Comparison of ENCODE assay signal across 25 cellular contexts in the genomic region with DNA sequence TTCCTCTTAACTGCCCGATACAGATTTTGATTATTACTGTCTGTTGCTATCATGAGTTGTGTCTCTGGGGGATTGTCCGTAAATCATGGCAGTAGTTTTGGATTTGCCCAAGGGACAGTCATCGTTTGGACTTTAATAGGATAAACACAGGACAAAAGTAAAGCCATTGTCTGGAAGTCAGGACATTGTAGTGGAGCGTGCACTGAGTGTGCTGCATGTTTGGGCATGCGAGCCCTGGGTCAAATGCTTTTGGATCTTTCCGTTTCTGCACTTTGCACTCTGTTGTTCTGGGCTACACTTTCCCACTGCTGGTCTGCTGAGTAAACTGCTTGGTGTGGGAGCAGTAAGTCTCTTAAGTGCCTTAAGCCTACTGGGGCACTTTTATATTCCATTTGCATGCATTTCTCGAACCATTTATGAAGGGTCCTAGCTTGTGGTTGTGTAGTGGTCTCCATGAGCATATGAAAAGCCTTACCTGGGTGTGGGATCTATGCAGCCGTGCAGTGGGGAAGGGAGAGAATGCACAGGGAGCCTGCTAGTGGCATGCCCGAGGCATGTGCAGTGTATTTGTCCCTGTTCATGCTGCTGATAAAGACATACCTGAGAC.
A peak's percentile ranks its signal among the peaks of the same experiment; 100 is the strongest.
DNase-seq lines count a peak whose midpoint lies in the region; ATAC-seq lines count a peak whose summit lies in the region.
"Had no signal": no experiment of that assay in that cellular context is flagged by ENCODE, and none has a peak within 500 bp of the region (broad histone marks: within the 10 kb centered on the region; RNA-seq: fewer than 3 reads in every experiment).

No MANE protein-coding gene starts in this region.

- no peak for ATAC-seq in GM18517 (IDR thresholded peaks at IDR 0.05; ENCODE audit: unreplicated experiment)
- ATAC-seq: HCT116; Panc1; stimulated activated naive CD8-positive, alpha-beta T cell treated with anti-CD3 and anti-CD28 coated beads, Interleukin-15, amount 100 ng/mL, for 72 hours had no signal

- POLR2A ChIA-PET in activated CD4-positive, alpha-beta T cell treated with anti-CD3 and anti-CD28 coated beads, Interleukin-2, amount 10 ng/mL, durations not matched to agents 7 days and 5 days (lab: Charles Lee): no interaction called here

- H3K27me3 Mint-ChIP-seq in activated CD4-positive, alpha-beta T cell treated with anti-CD3 and anti-CD28 coated beads, Interleukin-2, amount 10 ng/mL, durations not matched to agents 7 days and 5 days: no peaks in the 10 kb centered on the region
- H3K27me3 Mint-ChIP-seq: dendritic cell treated with granulocyte-macrophage colony-stimulating factor and Interleukin-4, amounts not matched to agents 40 ng/mL and 50 ng/mL, for 4 days; progenitor cell of endocrine pancreas; stimulated activated naive CD8-positive, alpha-beta T cell treated with anti-CD3 and anti-CD28 coated beads, Interleukin-15, amount 100 ng/mL, for 72 hours had no signal

- no peaks in the 10 kb centered on the region for H3K4me1 Mint-ChIP-seq in activated CD4-positive, alpha-beta T cell treated with anti-CD3 and anti-CD28 coated beads, Interleukin-2, amount 10 ng/mL, durations not matched to agents 7 days and 5 days
- H3K4me1 Mint-ChIP-seq: nephron; stimulated activated naive CD8-positive, alpha-beta T cell treated with anti-CD3 and anti-CD28 coated beads, Interleukin-15, amount 100 ng/mL, for 72 hours had no signal

- H3K27ac Mint-ChIP-seq in activated CD4-positive, alpha-beta T cell treated with anti-CD3 and anti-CD28 coated beads, Interleukin-2, amount 10 ng/mL, durations not matched to agents 7 days and 5 days: no peak overlapping the region
- H3K27ac Mint-ChIP-seq: activated naive CD4-positive, alpha-beta T cell treated with anti-CD3 and anti-CD28 coated beads for 36 hours; dendritic cell treated with granulocyte-macrophage colony-stimulating factor and Interleukin-4, amounts not matched to agents 40 ng/mL and 50 ng/mL, for 4 days; nephron; progenitor cell of endocrine pancreas; stimulated activated naive CD8-positive, alpha-beta T cell treated with anti-CD3 and anti-CD28 coated beads, Interleukin-15, amount 100 ng/mL, for 72 hours had no signal

- H3K4me3 Mint-ChIP-seq in activated CD4-positive, alpha-beta T cell treated with anti-CD3 and anti-CD28 coated beads, Interleukin-2, amount 10 ng/mL, durations not matched to agents 7 days and 5 days: no peak overlapping the region
- H3K4me3 Mint-ChIP-seq: activated naive CD4-positive, alpha-beta T cell treated with anti-CD3 and anti-CD28 coated beads for 36 hours; dendritic cell treated with granulocyte-macrophage colony-stimulating factor and Interleukin-4, amounts not matched to agents 40 ng/mL and 50 ng/mL, for 4 days; nephron; stimulated activated naive CD8-positive, alpha-beta T cell treated with anti-CD3 and anti-CD28 coated beads, Interleukin-15, amount 100 ng/mL, for 72 hours had no signal

- CTCF ChIA-PET in activated CD4-positive, alpha-beta T cell treated with anti-CD3 and anti-CD28 coated beads, Interleukin-2, amount 10 ng/mL, durations not matched to agents 7 days and 5 days (lab: Charles Lee): no interaction called here

- H3K36me3 Mint-ChIP-seq in activated CD4-positive, alpha-beta T cell treated with anti-CD3 and anti-CD28 coated beads, Interleukin-2, amount 10 ng/mL, durations not matched to agents 7 days and 5 days (ENCODE audit: low read depth): no peaks in the 10 kb centered on the region

- DNase-seq in NCI-H82 (lab: John Stamatoyannopoulos, UW): peak; percentile 10
- no peak for DNase-seq in NCI-H82 treated with DMSO at 0.1 percent for 48 hours (lab: John Stamatoyannopoulos, UW; ENCODE audit: unreplicated experiment)
- DNase-seq in caudate nucleus (lab: John Stamatoyannopoulos, UW): peak in 2 of 61 donors; percentile 23 to 41
- peak; percentile 41 for DNase-seq in islet precursor cell
- DNase-seq in retina: peak; percentile 60
- no peak for DNase-seq in activated T-cell treated with anti-CD3 and anti-CD28 coated beads for 4 hours
- no peak for DNase-seq in activated CD4-positive, alpha-beta T cell treated with anti-CD3 and anti-CD28 coated beads, Interleukin-2, amount 10 ng/mL, durations not matched to agents 7 days and 5 days
- DNase-seq: 8988T; activated CD4-positive, alpha-beta T cell treated with anti-CD3 and anti-CD28 coated beads, Interleukin-2, amount 50 U/mL, for 4 hours; activated naive CD4-positive, alpha-beta T cell treated with anti-CD3 and anti-CD28 coated beads for 36 hours; adrenal gland; KG1; MM.1S; NCI-H2029 treated with DMSO at 0.1 percent for 48 hours; SHP77 treated with DMSO at 0.1 percent for 48 hours; stimulated activated naive CD8-positive, alpha-beta T cell treated with anti-CD3 and anti-CD28 coated beads, Interleukin-15, amount 100 ng/mL, for 72 hours; T-helper 9 cell; WERI-Rb-1 had no signal

- peak overlapping the region; percentile 69 for H3K27ac ChIP-seq in caudate nucleus (ENCODE audit: low read depth, low read length)
- H3K27ac ChIP-seq: adrenal gland, tibial nerve, WERI-Rb-1 had no signal

- no peaks in the 10 kb centered on the region for H3K9me3 Mint-ChIP-seq in activated CD4-positive, alpha-beta T cell treated with anti-CD3 and anti-CD28 coated beads, Interleukin-2, amount 10 ng/mL, durations not matched to agents 7 days and 5 days
- H3K9me3 Mint-ChIP-seq: activated naive CD4-positive, alpha-beta T cell treated with anti-CD3 and anti-CD28 coated beads for 36 hours; dendritic cell treated with granulocyte-macrophage colony-stimulating factor and Interleukin-4, amounts not matched to agents 40 ng/mL and 50 ng/mL, for 4 days; nephron; stimulated activated naive CD8-positive, alpha-beta T cell treated with anti-CD3 and anti-CD28 coated beads, Interleukin-15, amount 100 ng/mL, for 72 hours had no signal

Comparison
In these comparisons a context has a peak if more than half of its experiments do, and no peak if none do; other contexts are left out.
1. DNase-seq: peak in NCI-H82 (single experiment), islet precursor cell (single experiment) and retina (single experiment); none in NCI-H82 treated with DMSO at 0.1 percent for 48 hours (single experiment), activated T-cell treated with anti-CD3 and anti-CD28 coated beads for 4 hours (single experiment) and activated CD4-positive, alpha-beta T cell treated with anti-CD3 and anti-CD28 coated beads, Interleukin-2, amount 10 ng/mL, durations not matched to agents 7 days and 5 days (single experiment).